ENCODE assay signal across 19 cellular contexts in genomic region chr7:82012453-82012852, GRCh38.
DNase-seq lines count a peak whose midpoint lies in the region; ATAC-seq and TF ChIP-seq lines count a peak whose summit lies in the region.
"Had no signal": no experiment of that assay in that cellular context is flagged by ENCODE, and none has a peak within 500 bp of the region (broad histone marks: within the 10 kb centered on the region; RNA-seq: fewer than 3 reads in every experiment).

No MANE protein-coding gene starts in this region.

- no peaks in the 10 kb centered on the region for H3K36me3 Mint-ChIP-seq in activated T-cell treated with anti-CD3 and anti-CD28 coated beads, Interleukin-2, amount 50 U/mL, for 4 hours (ENCODE audit: insufficient read depth)

- TF ChIP-seq CTCF in OCI-LY3 (IDR thresholded peaks at IDR 0.05; ENCODE audit: low read depth, low read length) = no peak
- no peak for TF ChIP-seq CTCF in choroid plexus epithelial cell (conservative IDR thresholded peaks at IDR 0.05; ENCODE audit: low read depth, low read length)
- no peak for TF ChIP-seq CTCF in omental fat pad (IDR thresholded peaks at IDR 0.05)

- no peaks in the 10 kb centered on the region for H3K36me3 ChIP-seq in OCI-LY3 (replicated peaks; ENCODE audit: low read depth, low read length)

- H4K20me1 ChIP-seq in OCI-LY3 (ENCODE audit: insufficient read depth, low read length) = no peaks in the 10 kb centered on the region

- no peak for ATAC-seq in omental fat pad (ENCODE audit: low FRiP score)
- ATAC-seq in GM19324 (IDR thresholded peaks at IDR 0.05; ENCODE audit: low FRiP score, unreplicated experiment) = no peak
- ATAC-seq in activated T-cell treated with anti-CD3 and anti-CD28 coated beads, Interleukin-2, amount 50 U/mL, for 4 hours = no peak
- ATAC-seq: K562, Panc1 had no signal

- no peak overlapping the region for H3K4me3 Mint-ChIP-seq in activated T-cell treated with anti-CD3 and anti-CD28 coated beads, Interleukin-2, amount 50 U/mL, for 4 hours
- H3K4me3 Mint-ChIP-seq: CD4-positive, alpha-beta T cell had no signal

- H3K4me1 Mint-ChIP-seq in activated T-cell treated with anti-CD3 and anti-CD28 coated beads, Interleukin-2, amount 50 U/mL, for 4 hours (ENCODE audit: low read depth) = no peaks in the 10 kb centered on the region

- DNase-seq in COLO829 (ENCODE audit: low spot score) = peak; percentile 61
- DNase-seq in choroid plexus epithelial cell (ENCODE audit: low read depth) = peak; percentile 36
- DNase-seq in medulla oblongata (ENCODE audit: extremely low spot score) = peak; percentile 18
- DNase-seq in omental fat pad (ENCODE audit: low spot score) = no peak
- no peak for DNase-seq in activated T-cell treated with anti-CD3 and anti-CD28 coated beads, Interleukin-2, amount 50 U/mL, for 4 hours
- DNase-seq in DMS 273 treated with DMSO at 0.1 percent for 48 hours (lab: John Stamatoyannopoulos, UW) = no peak
- DNase-seq: BE2C; Calu3; CD4-positive, alpha-beta T cell; DMS79; GM23248; NCI-H1436; NCI-H524 treated with DMSO at 0.1 percent for 48 hours; Right ventricle myocardium superior had no signal

- H3K4me3 ChIP-seq in OCI-LY3 (ENCODE audit: low read length) (no peak overlapping the region), choroid plexus epithelial cell (ENCODE audit: low read depth, low read length) (no peak overlapping the region)
- H3K4me3 ChIP-seq: GM23248, K562 had no signal

- no peaks in the 10 kb centered on the region for H3K9me3 Mint-ChIP-seq in activated T-cell treated with anti-CD3 and anti-CD28 coated beads, Interleukin-2, amount 50 U/mL, for 4 hours

- no peaks in the 10 kb centered on the region for H3K4me1 ChIP-seq in OCI-LY3 (ENCODE audit: low read length)

- no peak overlapping the region for H3K4me2 ChIP-seq in OCI-LY3 (ENCODE audit: low read length)

- no peaks in the 10 kb centered on the region for H3K27me3 Mint-ChIP-seq in activated T-cell treated with anti-CD3 and anti-CD28 coated beads, Interleukin-2, amount 50 U/mL, for 4 hours (ENCODE audit: low read depth)
- H3K27me3 Mint-ChIP-seq: CD4-positive, alpha-beta T cell had no signal

- H3K27ac ChIP-seq in OCI-LY3 (ENCODE audit: low read length) = no peak overlapping the region
- H3K27ac ChIP-seq: 22Rv1, GM23248 had no signal

- H3K27me3 ChIP-seq in OCI-LY3 (ENCODE audit: low read depth, low read length) = no peaks in the 10 kb centered on the region
- H3K27me3 ChIP-seq: BE2C had no signal

- H3K79me2 ChIP-seq in OCI-LY3 (ENCODE audit: low read length) = no peaks in the 10 kb centered on the region

- no peak overlapping the region for H3K9ac ChIP-seq in OCI-LY3 (ENCODE audit: low read length)
- H3K9ac ChIP-seq: GM23248 had no signal

- no peaks in the 10 kb centered on the region for H3K9me3 ChIP-seq in OCI-LY3 (ENCODE audit: insufficient read depth, low read length)
- H3K9me3 ChIP-seq: BE2C had no signal

- peak overlapping the region; percentile 32; the same call in 1 of the 2 replicates for H2AFZ ChIP-seq in OCI-LY3 (ENCODE audit: low read depth, low read length)
- H2AFZ ChIP-seq: GM23248 had no signal

Comparison
In these comparisons a context has a peak if more than half of its experiments do, and no peak if none do; other contexts are left out.
1. DNase-seq: peak in COLO829 (single experiment), choroid plexus epithelial cell (single experiment) and medulla oblongata (single experiment); none in omental fat pad (single experiment), activated T-cell treated with anti-CD3 and anti-CD28 coated beads, Interleukin-2, amount 50 U/mL, for 4 hours (single experiment) and DMS 273 treated with DMSO at 0.1 percent for 48 hours (single experiment).